1 cellular context compared by ENCODE assay signal in the genomic region with DNA sequence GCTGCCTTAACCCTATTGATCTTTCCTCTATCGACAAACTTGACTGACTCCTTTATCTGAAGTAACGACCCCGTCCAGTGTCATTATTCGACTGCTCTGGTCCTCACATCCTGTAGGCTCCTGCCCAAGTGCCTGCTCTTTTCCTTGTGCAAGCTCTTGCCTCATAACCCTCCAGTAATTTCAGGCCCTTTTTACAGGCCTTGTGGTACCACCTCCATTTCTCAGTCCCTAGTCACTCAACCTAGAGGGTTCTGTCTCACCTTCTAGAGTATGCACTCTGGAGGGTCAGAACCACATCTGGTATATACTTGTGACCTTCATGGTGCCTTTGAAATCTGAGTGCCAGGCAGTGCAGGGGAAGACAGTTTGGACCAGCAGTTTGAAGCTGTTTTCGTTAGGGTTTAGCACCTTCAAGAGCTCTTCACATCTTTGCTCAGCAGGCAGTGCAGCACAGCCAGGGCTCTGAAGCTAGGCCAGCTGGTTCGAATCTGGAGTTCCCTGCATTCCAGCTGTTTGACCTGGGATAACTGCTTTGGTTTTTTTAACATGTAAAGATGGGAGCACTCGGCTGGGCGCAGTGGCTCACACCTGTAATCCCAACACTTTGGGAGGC.
TF ChIP-seq lines count a peak whose summit lies in the region.

No MANE protein-coding gene starts in this region.

TF ChIP-seq in HEK293, 187 proteins besides CTCF, POLR2A, EP300 and RAD21:
- TF ChIP-seq ZNF24 (tag by site-specific recombination; IDR thresholded peaks at IDR 0.05): no peak
- peak; percentile 83 for TF ChIP-seq ZBTB17 (tag by site-specific recombination; IDR thresholded peaks at IDR 0.05)
